Comparison of ENCODE assay signal across 9 cellular contexts in genomic region chr16:28364268-28365173, GRCh38. TPM values are rescaled to one million over a fixed set of nuclear protein-coding genes. Genes with fewer than 3 reads are reported as not detected.
DNase-seq lines count a peak whose midpoint lies in the region; ATAC-seq and TF ChIP-seq lines count a peak whose summit lies in the region.
"Not testable (repeated sequence)": the region's sequence is repeated elsewhere in the genome, so short reads cannot be mapped to it uniquely, and the experiment has no call there.
"Had no signal": no experiment of that assay in that cellular context is flagged by ENCODE, and none has a peak within 500 bp of the region (broad histone marks: within the 10 kb centered on the region; RNA-seq: fewer than 3 reads in every experiment).

No MANE protein-coding gene starts in this region.

- ATAC-seq in GM18907 (IDR thresholded peaks at IDR 0.05; ENCODE audit: unreplicated experiment) (peak; percentile 91), GM21529 (IDR thresholded peaks at IDR 0.05; ENCODE audit: unreplicated experiment) (peak; percentile 92), HG02970 (IDR thresholded peaks at IDR 0.05; ENCODE audit: low FRiP score, unreplicated experiment) (peak; percentile 92), HG03565 (IDR thresholded peaks at IDR 0.05; ENCODE audit: unreplicated experiment) (peak; percentile 93), Right ventricle myocardium inferior (peak; percentile 97)

- H3K4me3 ChIP-seq in AG04450 (ENCODE audit: low read depth, low read length) = not testable (repeated sequence)

- H3K36me3 Mint-ChIP-seq in osteocyte (ENCODE audit: unreplicated experiment) = not testable (repeated sequence)

- TF ChIP-seq CTCF in AG04450 (IDR thresholded peaks at IDR 0.05; ENCODE audit: low read depth, low read length) (0 out of 2 replicates have a peak, but pooled peaks have one; percentile 2), osteocyte (IDR thresholded peaks at IDR 0.05) (peak; percentile 20)

- H3K27ac ChIP-seq in AG04450 (ENCODE audit: low read depth, low read length) = not testable (repeated sequence)

- H3K27ac Mint-ChIP-seq in osteocyte (ENCODE audit: unreplicated experiment) = not testable (repeated sequence)

- not testable (repeated sequence) for H3K4me1 Mint-ChIP-seq in osteocyte (ENCODE audit: unreplicated experiment)

- H3K9me3 Mint-ChIP-seq in osteocyte (ENCODE audit: unreplicated experiment) = not testable (repeated sequence)

- not testable (repeated sequence) for H3K4me3 Mint-ChIP-seq in osteocyte (ENCODE audit: unreplicated experiment)

- CTCF ChIA-PET in AG04450 (lab: Charles Lee) = not testable (repeated sequence)

- intact Hi-C loops in Right ventricle myocardium inferior (cut with DNase I) = not testable (repeated sequence)

- H3K9me3 ChIP-seq in AG04450 (ENCODE audit: control insufficient read depth, insufficient read depth, low read length) = not testable (repeated sequence)

- not testable (repeated sequence) for H3K27me3 ChIP-seq in AG04450 (ENCODE audit: control insufficient read depth, insufficient read depth, low read length)

- not testable (repeated sequence) for DNase-seq in AG04450 (ENCODE audit: low read depth, low spot score); Right ventricle myocardium inferior (ENCODE audit: missing footprints); osteocyte (ENCODE audit: extremely low spot score, unreplicated experiment)
- DNase-seq in activated T-cell treated with anti-CD3 and anti-CD28 coated beads for 48 hours (ENCODE audit: low read depth) = peak; percentile 5

- POLR2A ChIA-PET in AG04450 (lab: Yijun Ruan, JAX) = not testable (repeated sequence)

- not testable (repeated sequence) for H3K27me3 Mint-ChIP-seq in osteocyte (ENCODE audit: unreplicated experiment)

RNA-seq across cellular contexts. Expression of gene NPIPB6, which starts 1.2 kb away (rescaled TPM):
- polyA plus RNA-seq in AG04450 (2011; rRNA removed) = 0.47 and 0.67 TPM in 2 replicates
- 0.17 and 0.41 TPM in 2 replicates for polyA minus RNA-seq in AG04450 (2011; rRNA and poly(A)+ RNA removed)
- total RNA-seq in Right ventricle myocardium inferior = 0.73 TPM
- total RNA-seq in osteocyte = 5.2 and 7.0 TPM in 2 replicates
- total RNA-seq: skeletal muscle tissue had no signal

RNA-seq across cellular contexts. Expression of gene EIF3CL, which starts 39.1 kb away (rescaled TPM):
- 44.2 and 67.9 TPM in 2 replicates for polyA plus RNA-seq in AG04450 (2011; rRNA removed)
- polyA minus RNA-seq in AG04450 (2011; rRNA and poly(A)+ RNA removed) = 177 and 182 TPM in 2 replicates
- total RNA-seq in Right ventricle myocardium inferior (23.0 TPM), osteocyte (103 and 106 TPM in 2 replicates)
